Comparison of ENCODE assay signal across 8 cellular contexts in the genomic region with DNA sequence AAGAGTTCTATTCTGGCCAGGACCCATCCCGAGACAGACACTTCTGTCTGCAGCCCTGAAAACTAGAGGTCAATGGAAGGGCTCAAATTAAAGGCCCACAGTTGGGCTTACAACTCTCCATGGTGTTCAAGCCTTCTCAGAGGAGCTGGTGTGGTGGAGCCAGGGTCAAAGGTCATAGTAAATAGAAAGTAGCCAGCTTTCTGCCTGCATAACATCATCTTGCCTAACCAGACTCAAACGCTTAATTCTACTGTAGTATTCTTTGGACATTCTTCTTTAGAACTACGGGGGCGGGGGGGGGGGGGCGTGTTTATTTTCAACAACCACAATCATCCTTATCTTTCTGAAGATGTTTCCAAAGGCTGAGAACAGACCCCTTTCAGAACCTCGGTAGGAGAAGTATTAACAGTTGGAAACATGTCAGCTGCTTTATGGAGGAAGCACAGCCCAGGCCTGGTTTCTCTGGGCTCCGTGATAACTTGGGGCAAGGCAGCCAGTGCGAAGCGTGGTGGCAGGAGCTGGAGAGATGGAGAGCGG. TPM values are rescaled to one million over a fixed set of nuclear protein-coding genes. Genes with fewer than 3 reads are reported as not detected.
A peak's percentile ranks its signal among the peaks of the same experiment; 100 is the strongest.
DNase-seq lines count a peak whose midpoint lies in the region; ATAC-seq and TF ChIP-seq lines count a peak whose summit lies in the region.

No MANE protein-coding gene starts in this region.

- H3K36me3 ChIP-seq in CD4-positive, CD25-positive, alpha-beta regulatory T cell (ENCODE audit: control insufficient read depth, insufficient read depth, low read length), result no peaks in the 10 kb centered on the region
- H3K36me3 ChIP-seq in KOPT-K1 (ENCODE audit: insufficient read depth, low read length) (no peaks in the 10 kb centered on the region), colonic mucosa (no peaks in the 10 kb centered on the region)

- TF ChIP-seq CTCF in colonic mucosa (IDR thresholded peaks at IDR 0.05) (no peak), natural killer cell (IDR thresholded peaks at IDR 0.05) (no peak)

- ATAC-seq in CD4-positive, CD25-positive, alpha-beta regulatory T cell (ENCODE audit: low read depth in 2 of 2), result no peak
- ATAC-seq in natural killer cell, result no peak
- no peak for ATAC-seq in HG03342 (IDR thresholded peaks at IDR 0.05; ENCODE audit: unreplicated experiment)
- no peak for ATAC-seq in GM18909 (IDR thresholded peaks at IDR 0.05; ENCODE audit: poor library complexity, unreplicated experiment)

- H3K4me1 ChIP-seq in CD4-positive, CD25-positive, alpha-beta regulatory T cell (ENCODE audit: control insufficient read depth, insufficient read depth, low read length, poor library complexity, severe bottlenecking), result peaks cover 29% of the 10 kb centered on the region
- peaks cover 6% of the 10 kb centered on the region for H3K4me1 ChIP-seq in colonic mucosa

- DNase-seq in CD4-positive, CD25-positive, alpha-beta regulatory T cell, result no peak
- DNase-seq in colonic mucosa (no peak), natural killer cell (no peak), NCI-H128 (lab: John Stamatoyannopoulos, UW; ENCODE audit: unreplicated experiment) (no peak)
- no peak for DNase-seq in central memory CD4-positive, alpha-beta T cell

- H3K4me3 ChIP-seq in CD4-positive, CD25-positive, alpha-beta regulatory T cell (ENCODE audit: low read depth, low read length), result peak overlapping the region; percentile 61
- H3K4me3 ChIP-seq in colonic mucosa, result peak overlapping the region; percentile 92

- peaks cover 0 to 2% (median 0%) of the 10 kb centered on the region in 7 donors for H3K9me3 Mint-ChIP-seq in CD4-positive, CD25-positive, alpha-beta regulatory T cell
- H3K9me3 Mint-ChIP-seq in natural killer cell, result no peaks in the 10 kb centered on the region

- H3K9me3 ChIP-seq in CD4-positive, CD25-positive, alpha-beta regulatory T cell (ENCODE audit: control insufficient read depth in 2 of 2, low read length in 2 of 2), result no peaks in the 10 kb centered on the region
- H3K9me3 ChIP-seq in KOPT-K1 (ENCODE audit: insufficient read depth, low read length, poor library complexity, severe bottlenecking) (no peaks in the 10 kb centered on the region), colonic mucosa (no peaks in the 10 kb centered on the region)

- H3K27me3 Mint-ChIP-seq in CD4-positive, CD25-positive, alpha-beta regulatory T cell, result no peaks in the 10 kb centered on the region
- peaks cover 0 to 5% of the 10 kb centered on the region in 2 donors for H3K27me3 Mint-ChIP-seq in natural killer cell (ENCODE audit: low read depth in 2 of 2)

- peaks cover 1 to 29% (median 21%) of the 10 kb centered on the region in 4 donors for H3K4me1 Mint-ChIP-seq in CD4-positive, CD25-positive, alpha-beta regulatory T cell
- peaks cover 24 to 25% of the 10 kb centered on the region in 2 donors for H3K4me1 Mint-ChIP-seq in natural killer cell

- peak overlapping the region; percentile 93 to 97 (median 97) for H3K27ac Mint-ChIP-seq in CD4-positive, CD25-positive, alpha-beta regulatory T cell
- peak overlapping the region; percentile 84 to 94 for H3K27ac Mint-ChIP-seq in natural killer cell

- H3K4me3 Mint-ChIP-seq in CD4-positive, CD25-positive, alpha-beta regulatory T cell, result peak overlapping the region; percentile 92 to 98 (median 96)
- peak overlapping the region; percentile 92 for H3K4me3 Mint-ChIP-seq in natural killer cell

- no peaks in the 10 kb centered on the region for H3K27me3 ChIP-seq in CD4-positive, CD25-positive, alpha-beta regulatory T cell (ENCODE audit: control insufficient read depth, insufficient read depth, low read length)
- no peaks in the 10 kb centered on the region for H3K27me3 ChIP-seq in colonic mucosa

- intact Hi-C loops in colonic mucosa (cut with DNase I) (no loop called here), natural killer cell (cut with micrococcal nuclease) (loop anchor here (2.0 kb wide), 1 partner anchor 19 kb away; no protein-coding TSS in a partner anchor)

- peak overlapping the region; percentile 68 for H3K27ac ChIP-seq in CD4-positive, CD25-positive, alpha-beta regulatory T cell (ENCODE audit: insufficient read depth, low read length, poor library complexity, severe bottlenecking)
- H3K27ac ChIP-seq in KOPT-K1 (ENCODE audit: low read depth, low read length, poor library complexity, severe bottlenecking) (peak overlapping the region; percentile 78), colonic mucosa (peak overlapping the region; percentile 99)

- H3K36me3 Mint-ChIP-seq in CD4-positive, CD25-positive, alpha-beta regulatory T cell, result no peaks in the 10 kb centered on the region
- H3K36me3 Mint-ChIP-seq in natural killer cell, result no peaks in the 10 kb centered on the region

- peak overlapping the region; percentile 77 to 78 for H3K9ac ChIP-seq in colonic mucosa (ENCODE audit: low read depth in 2 of 2, low read length in 2 of 2)

RNA-seq across cellular contexts. Expression of gene RREB1, which starts 1.5 kb away (rescaled TPM):
- 45.2 TPM for total RNA-seq in CD4-positive, CD25-positive, alpha-beta regulatory T cell
- 1 to 10 TPM; 1.2 to 3.8 (median 2.1) TPM for polyA plus RNA-seq in CD4-positive, CD25-positive, alpha-beta regulatory T cell
- 10 to 100 TPM; 79.0 to 81.3 TPM for total RNA-seq in colonic mucosa
- 10 to 100 TPM; 42.2 to 51.8 (median 44.0) TPM for total RNA-seq in natural killer cell
